In genomic region chr9:83281306-83282255, GRCh38 we compare ENCODE assay signal across 8 cellular contexts.
DNase-seq lines count a peak whose midpoint lies in the region; ATAC-seq and TF ChIP-seq lines count a peak whose summit lies in the region.

No MANE protein-coding gene starts in this region.

- no peak overlapping the region for H2AFZ ChIP-seq in parathyroid adenoma

- peak overlapping the region; percentile 29 for H3K27ac ChIP-seq in parathyroid adenoma

- H3K79me2 ChIP-seq in parathyroid adenoma, result no peaks in the 10 kb centered on the region

- DNase-seq in GM03348 (ENCODE audit: low spot score) (peak; percentile 53), NCI-H446 treated with DMSO at 0.1 percent for 48 hours (lab: John Stamatoyannopoulos, UW) (peak; percentile 45), epithelial cell of proximal tubule (ENCODE audit: low read depth) (peak; percentile 85), COLO668 (lab: John Stamatoyannopoulos, UW; ENCODE audit: unreplicated experiment) (no peak)

- ATAC-seq in HG03354 (IDR thresholded peaks at IDR 0.05; ENCODE audit: poor library complexity, severe bottlenecking, unreplicated experiment) (no peak), HG02970 (IDR thresholded peaks at IDR 0.05; ENCODE audit: low FRiP score, unreplicated experiment) (no peak), HG03280 (IDR thresholded peaks at IDR 0.05; ENCODE audit: unreplicated experiment) (no peak)

- H3K4me3 ChIP-seq in epithelial cell of proximal tubule (ENCODE audit: low read depth, low read length) (peak overlapping the region; percentile 15), parathyroid adenoma (ENCODE audit: low read depth, low read length) (no peak overlapping the region)

- TF ChIP-seq CTCF in epithelial cell of proximal tubule (conservative IDR thresholded peaks at IDR 0.05; ENCODE audit: low read depth, low read length), result no peak
- no peak for TF ChIP-seq CTCF in parathyroid adenoma (IDR thresholded peaks at IDR 0.05)

- H3K9me3 ChIP-seq in parathyroid adenoma (ENCODE audit: control insufficient read depth, low read length), result no peaks in the 10 kb centered on the region

- no peak overlapping the region for H3K9ac ChIP-seq in parathyroid adenoma

- H3K4me1 ChIP-seq in parathyroid adenoma, result peaks cover 8% of the 10 kb centered on the region

- no peak overlapping the region for H3K4me2 ChIP-seq in parathyroid adenoma (ENCODE audit: low read length)

- no peaks in the 10 kb centered on the region for H3K27me3 ChIP-seq in parathyroid adenoma (ENCODE audit: control insufficient read depth, insufficient read depth, low read length)

- no peaks in the 10 kb centered on the region for H3K36me3 ChIP-seq in parathyroid adenoma (ENCODE audit: control insufficient read depth, insufficient read depth, low read length)
